19 cellular contexts compared by ENCODE assay signal in the genomic region with DNA sequence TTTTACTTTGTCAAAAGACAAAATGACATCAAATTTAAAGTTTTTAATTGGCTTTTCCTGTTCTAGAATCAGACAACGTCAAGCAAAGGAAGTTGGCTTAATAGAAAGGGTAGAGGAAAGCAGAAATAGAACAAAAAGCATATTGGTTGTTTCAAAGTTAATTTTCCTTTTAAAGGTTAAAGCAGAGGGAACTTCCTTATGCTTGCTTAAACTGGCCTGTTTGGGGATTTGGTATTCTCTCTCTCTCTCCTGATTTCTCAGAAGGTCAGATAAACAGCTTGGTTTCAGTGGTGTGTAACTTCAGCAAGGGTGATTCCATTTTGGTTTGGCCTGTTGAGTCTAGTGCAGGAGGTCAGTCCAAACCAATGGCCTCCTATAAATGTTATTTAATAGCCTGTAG.
"Had no signal": no experiment of that assay in that cellular context is flagged by ENCODE, and none has a peak within 500 bp of the region (broad histone marks: within the 10 kb centered on the region; RNA-seq: fewer than 3 reads in every experiment).

No MANE protein-coding gene starts in this region.

- ATAC-seq: lower lobe of right lung; SK-N-SH treated with all-trans-retinoic acid at 6 μM for 48 hours; stimulated activated naive CD8-positive, alpha-beta T cell treated with anti-CD3 and anti-CD28 coated beads, Interleukin-15, Interleukin-2, amounts not matched to agents 100 U/mL and 50 U/mL, for 24 hours had no signal

- H3K27me3 ChIP-seq: ascending aorta, spleen, tibial artery had no signal

- H3K36me3 ChIP-seq: ascending aorta had no signal

- H3K27ac ChIP-seq: ascending aorta, lower lobe of right lung, tibial artery, VCaP had no signal

- DNase-seq: activated CD4-positive, CD25-positive, alpha-beta regulatory T cell treated with anti-CD3 and anti-CD28 coated beads, Interleukin-2, amount 50 U/mL, for 72 hours; activated CD8-positive, alpha-beta memory T cell treated with anti-CD3 and anti-CD28 coated beads for 24 hours; activated CD8-positive, alpha-beta memory T cell treated with anti-CD3 and anti-CD28 coated beads, Interleukin-2, amount 50 U/mL, for 48 hours; activated gamma-delta T cell treated with Interleukin-2 at 50 U/mL for 16 hours; cerebellar nuclear complex; cortex of kidney; erythroblast; foreskin melanocyte; lower lobe of right lung; midbrain; posterior cingulate gyrus; spleen; stimulated activated naive CD8-positive, alpha-beta T cell treated with anti-CD3 and anti-CD28 coated beads, Interleukin-15, Interleukin-2, amounts not matched to agents 100 U/mL and 50 U/mL, for 24 hours; substantia nigra; T-helper 1 cell; tibial artery had no signal

- H3K4me3 ChIP-seq: ascending aorta, lower lobe of right lung, spleen, tibial artery had no signal

- H3K9me3 ChIP-seq: ascending aorta, lower lobe of right lung, spleen, tibial artery had no signal
